In genomic region chr2:156800781-156801366, GRCh38 we compare ENCODE assay signal across 15 cellular contexts.
DNase-seq lines count a peak whose midpoint lies in the region; ATAC-seq, FAIRE-seq and TF ChIP-seq lines count a peak whose summit lies in the region.
"Had no signal": no experiment of that assay in that cellular context is flagged by ENCODE, and none has a peak within 500 bp of the region (broad histone marks: within the 10 kb centered on the region; RNA-seq: fewer than 3 reads in every experiment).

No MANE protein-coding gene starts in this region.

- H3K4me2 ChIP-seq in H9 (ENCODE audit: insufficient read depth, insufficient read length, low read length): no peak overlapping the region
- H3K4me2 ChIP-seq in GM12878 (ENCODE audit: control insufficient read depth, insufficient read depth): no peak overlapping the region

- H4K5ac ChIP-seq in H9 (ENCODE audit: insufficient read length, low read depth, low read length): no peak overlapping the region

- no peaks in the 10 kb centered on the region for H3K23me2 ChIP-seq in H9 (ENCODE audit: insufficient read length, low read depth, low read length, poor library complexity, severe bottlenecking)

- no peak overlapping the region for H2BK5ac ChIP-seq in H9 (ENCODE audit: insufficient read length, low read length)

- TF ChIP-seq EP300 in GM12878 (IDR thresholded peaks at IDR 0.05; ENCODE audit: borderline replicate concordance in 1 of 2, control insufficient read depth in 1 of 2, low read depth in 2 of 2, low read length in 2 of 2): no peak

- peaks cover 1% of the 10 kb centered on the region in 2 experiments for H3K9me3 Mint-ChIP-seq in H9
- no peaks in the 10 kb centered on the region for H3K9me3 Mint-ChIP-seq in Caco-2 (ENCODE audit: unreplicated experiment)

- H3K27ac ChIP-seq in H9 (ENCODE audit: insufficient read length, low read depth, low read length) (peak overlapping the region; percentile 93), GM12878 (ENCODE audit: control insufficient read depth, insufficient read depth) (no peak overlapping the region)

- no peaks in the 10 kb centered on the region for H3K27me3 Mint-ChIP-seq in H9 (ENCODE audit: low read depth)
- H3K27me3 Mint-ChIP-seq in Caco-2 (ENCODE audit: insufficient read depth, unreplicated experiment): no peaks in the 10 kb centered on the region

- H3K4me3 ChIP-seq in GM12878: no peak overlapping the region
- peak overlapping the region; percentile 11 for H3K4me3 ChIP-seq in neuron (ENCODE audit: low read length)
- H3K4me3 ChIP-seq in Caco-2 (ENCODE audit: low read depth, low read length): no peak overlapping the region

- H3K36me3 Mint-ChIP-seq in H9 (ENCODE audit: insufficient read depth in 1 of 3, low read depth in 3 of 3) (peaks cover under 1 to 2% (median under 1%) of the 10 kb centered on the region in 3 experiments; a peak in 6 of 7 replicates), Caco-2 (ENCODE audit: insufficient read depth, unreplicated experiment) (no peaks in the 10 kb centered on the region)
- H3K36me3 Mint-ChIP-seq: naive thymus-derived CD4-positive, alpha-beta T cell had no signal

- no peaks in the 10 kb centered on the region for H4K20me1 ChIP-seq in H9 (ENCODE audit: control insufficient read depth, insufficient read depth, insufficient read length)
- no peaks in the 10 kb centered on the region for H4K20me1 ChIP-seq in GM12878 (ENCODE audit: control insufficient read depth, insufficient read depth)

- WGBS in H9 (ENCODE audit: extremely low coverage, insufficient read length, low lambda C conversion rate): no CpG with 5 or more reads among the region's 8 CpGs
- WGBS in GM12878 (ENCODE audit: insufficient coverage, insufficient replicate concordance, low lambda C conversion rate, missing lambda C conversion rate): 39% methylated on average over 8 of the region's 8 CpGs

- H3K4me3 Mint-ChIP-seq in H9 (no peak overlapping the region), Caco-2 (ENCODE audit: unreplicated experiment) (no peak overlapping the region)
- H3K4me3 Mint-ChIP-seq: naive thymus-derived CD4-positive, alpha-beta T cell had no signal

- H2AFZ ChIP-seq in H9 (ENCODE audit: low read length) (no peak overlapping the region), GM12878 (ENCODE audit: control insufficient read depth, low read depth, low read length) (no peak overlapping the region), neuron (ENCODE audit: low read depth, low read length) (no peak overlapping the region)

- H2AK5ac ChIP-seq in H9 (ENCODE audit: insufficient read length, low read length): no peak overlapping the region

- H2BK20ac ChIP-seq in H9 (ENCODE audit: low read depth, low read length, poor library complexity, severe bottlenecking): no peak overlapping the region

- POLR2A ChIA-PET in GM12878 (lab: Charles Lee) (no interaction called here), Caco-2 (lab: Charles Lee) (no interaction called here)

- H3K79me2 ChIP-seq in H9 (ENCODE audit: insufficient read depth, low read length): no peaks in the 10 kb centered on the region
- no peaks in the 10 kb centered on the region for H3K79me2 ChIP-seq in GM12878 (ENCODE audit: control insufficient read depth, insufficient read depth, low read length)

- DNase-seq in H9: no peak
- DNase-seq in NCI-H2227 (lab: John Stamatoyannopoulos, UW; ENCODE audit: unreplicated experiment): peak; percentile 58
- no peak for DNase-seq in GM12878 (ENCODE audit: low read depth, low spot score)
- no peak for DNase-seq in NCI-H1105 (lab: John Stamatoyannopoulos, UW)
- no peak for DNase-seq in nucleus accumbens (lab: John Stamatoyannopoulos, UW)
- no peak for DNase-seq in Caco-2
- DNase-seq in effector CD4-positive, alpha-beta T cell: no peak
- DNase-seq: activated CD8-positive, alpha-beta memory T cell treated with anti-CD3 and anti-CD28 coated beads for 24 hours; activated naive CD4-positive, alpha-beta T cell; Kasumi-1; naive thymus-derived CD4-positive, alpha-beta T cell; NCI-H2171; stimulated activated CD4-positive, alpha-beta T cell treated with anti-CD3 and anti-CD28 coated beads, Interleukin-2, amount 100 ng/mL, for 24 hours; stimulated activated CD8-positive, alpha-beta memory T cell treated with anti-CD3 and anti-CD28 coated beads, Interleukin-4, amount 100 ng/mL, for 48 hours had no signal

- SMC1A ChIA-PET in GM12878 (lab: Charles Lee; ENCODE audit: uncharacterized antibody, unreplicated experiment): interaction anchor here (0.9 to 1.2 kb wide), 3 partner anchors 10 to 21 kb away, joined by 3 read pairs; no protein-coding TSS in a partner anchor

- CTCF ChIA-PET in GM12878 (lab: Yijun Ruan, JAX): no interaction called here
- CTCF ChIA-PET in Caco-2 (lab: Charles Lee): no interaction called here

- no peak overlapping the region for H4K91ac ChIP-seq in H9 (ENCODE audit: insufficient read length, low read depth, low read length)

- H3K14ac ChIP-seq in H9 (ENCODE audit: insufficient read depth, low read length): no peak overlapping the region

- no peak overlapping the region for H3K4ac ChIP-seq in H9 (ENCODE audit: low read depth, low read length)

- no peak for TF ChIP-seq POLR2A in GM12878 (IDR thresholded peaks at IDR 0.05; ENCODE audit: low read depth, low read length)

- H3K9ac ChIP-seq in H9 (ENCODE audit: extremely low read depth, insufficient read length, low read length) (no peak overlapping the region), GM12878 (ENCODE audit: control insufficient read depth, insufficient read depth, low read length) (no peak overlapping the region)

- peaks cover 45 to 47% of the 10 kb centered on the region in 2 experiments for H3K4me1 Mint-ChIP-seq in H9
- no peaks in the 10 kb centered on the region for H3K4me1 Mint-ChIP-seq in Caco-2 (ENCODE audit: low read depth, unreplicated experiment)

- H2BK12ac ChIP-seq in H9 (ENCODE audit: insufficient read length, low read depth, low read length): no peak overlapping the region

- H3K27ac Mint-ChIP-seq in H9: peak overlapping the region in 2 of 3 experiments; percentile 17 to 72; a peak in 3 of 7 replicates
- H3K27ac Mint-ChIP-seq in Caco-2 (ENCODE audit: unreplicated experiment): no peak overlapping the region
- H3K27ac Mint-ChIP-seq: naive thymus-derived CD4-positive, alpha-beta T cell had no signal

- H2BK15ac ChIP-seq in H9 (ENCODE audit: low read depth, low read length): no peak overlapping the region

- H3K18ac ChIP-seq in H9 (ENCODE audit: insufficient read length, low read depth, low read length): no peak overlapping the region

- in situ Hi-C loops in GM12878 (cut with MboI): no loop called here

- TF ChIP-seq CTCF in H9 (conservative IDR thresholded peaks at IDR 0.05): no peak
- no peak for TF ChIP-seq CTCF in GM12878 (IDR thresholded peaks at IDR 0.05 in 2 of 3, conservative IDR thresholded peaks at IDR 0.05 in 1 of 3; ENCODE audit: control insufficient read depth in 2 of 3, extremely low read depth in 1 of 3, insufficient read depth in 1 of 3, low read depth in 3 of 3, low read length in 3 of 3)
- TF ChIP-seq CTCF in Caco-2 (IDR thresholded peaks at IDR 0.05; ENCODE audit: insufficient read depth in 1 of 2, low read depth in 1 of 2, low read length in 1 of 2, severe bottlenecking in 1 of 2, unreplicated experiment in 1 of 2): no peak

- H3K56ac ChIP-seq in H9 (ENCODE audit: insufficient read length, low read depth, low read length): no peak overlapping the region

- H3K23ac ChIP-seq in H9 (ENCODE audit: insufficient read length, low read depth, low read length): no peak overlapping the region

- TF ChIP-seq RAD21 in GM12878 (IDR thresholded peaks at IDR 0.05; ENCODE audit: insufficient read depth, low read depth, low read length): no peak

- no peaks in the 10 kb centered on the region for H3K36me3 ChIP-seq in GM12878 (ENCODE audit: control insufficient read depth in 2 of 2, insufficient read depth in 2 of 2, low read length in 1 of 2)
- H3K36me3 ChIP-seq in neuron (ENCODE audit: insufficient read depth, low read length): no peaks in the 10 kb centered on the region
- no peaks in the 10 kb centered on the region for H3K36me3 ChIP-seq in Caco-2 (ENCODE audit: control insufficient read depth, insufficient read depth, low read length)

- H4K8ac ChIP-seq in H9 (replicated peaks; ENCODE audit: insufficient read length, low read depth, low read length): no peak overlapping the region

- peaks cover 2% of the 10 kb centered on the region; the same call in 1 of the 2 replicates for H3K4me1 ChIP-seq in H9 (ENCODE audit: insufficient read depth, low read length)
- H3K4me1 ChIP-seq in GM12878 (ENCODE audit: control insufficient read depth, insufficient read depth, low read length): no peaks in the 10 kb centered on the region
- H3K4me1 ChIP-seq in neuron (ENCODE audit: insufficient read depth, low read length): peaks cover 18% of the 10 kb centered on the region
- H3K4me1 ChIP-seq in Caco-2: no peaks in the 10 kb centered on the region

- intact Hi-C loops in GM12878 (cut with micrococcal nuclease; ENCODE audit: unreplicated experiment) (no loop called here), Caco-2 (cut with micrococcal nuclease; ENCODE audit: unreplicated experiment) (no loop called here)

- no peaks in the 10 kb centered on the region for H3K27me3 ChIP-seq in H9 (ENCODE audit: insufficient read depth, low read length)
- H3K27me3 ChIP-seq in GM12878 (replicated peaks in 1 of 2; ENCODE audit: control insufficient read depth in 2 of 2, insufficient read depth in 2 of 2, low read length in 1 of 2): peaks cover 0 to 2% of the 10 kb centered on the region in 2 experiments; a peak in 1 of 4 replicates
- H3K27me3 ChIP-seq in neuron (ENCODE audit: insufficient read depth, low read length): peaks cover 3% of the 10 kb centered on the region
- no peaks in the 10 kb centered on the region for H3K27me3 ChIP-seq in Caco-2 (replicated peaks; ENCODE audit: control insufficient read depth, insufficient read depth, low read length)

- BruUV-seq in GM12878 (replicated peaks; lab: Mats Ljungman, UMichigan) (no TSS peak), Caco-2 (replicated peaks; lab: Mats Ljungman, UMichigan) (no TSS peak)

- no peaks in the 10 kb centered on the region for H3K9me3 ChIP-seq in H9 (ENCODE audit: control insufficient read depth, low read depth, low read length)
- no peaks in the 10 kb centered on the region for H3K9me3 ChIP-seq in GM12878 (replicated peaks; ENCODE audit: control insufficient read depth, insufficient read depth, low read length)
- H3K9me3 ChIP-seq in neuron (ENCODE audit: low read length): no peaks in the 10 kb centered on the region
- H3K9me3 ChIP-seq in Caco-2: no peaks in the 10 kb centered on the region

- peak; percentile 48; the same call in 2 of the 3 replicates for ATAC-seq in GM12878
- ATAC-seq: naive thymus-derived CD4-positive, alpha-beta T cell had no signal

- no peak overlapping the region for H2BK120ac ChIP-seq in H9 (ENCODE audit: low read depth, low read length, poor library complexity, severe bottlenecking)

- no peak overlapping the region for H3T11ph ChIP-seq in H9 (ENCODE audit: low read length)

- H3K79me1 ChIP-seq in H9 (ENCODE audit: insufficient read depth, low read depth, low read length, poor library complexity, severe bottlenecking): no peaks in the 10 kb centered on the region

- FAIRE-seq in GM12878 (lab: Jason Lieb, UNC): no peak

- RAD21 ChIA-PET in GM12878 (lab: Charles Lee; ENCODE audit: unreplicated experiment): no interaction called here
